Comparison of ENCODE assay signal across 12 cellular contexts in genomic region chr5:139684881-139685749, GRCh38. TPM values are rescaled to one million over a fixed set of nuclear protein-coding genes. Genes with fewer than 3 reads are reported as not detected.
A peak's percentile ranks its signal among the peaks of the same experiment; 100 is the strongest.
DNase-seq lines count a peak whose midpoint lies in the region; ATAC-seq and TF ChIP-seq lines count a peak whose summit lies in the region.
"Had no signal": no experiment of that assay in that cellular context is flagged by ENCODE, and none has a peak within 500 bp of the region (broad histone marks: within the 10 kb centered on the region; RNA-seq: fewer than 3 reads in every experiment).

No MANE protein-coding gene starts in this region.

- DNase-seq in D341Med (ENCODE audit: low spot score) (peak; percentile 66), MG63 (peak; percentile 79), nephron progenitor cell (no peak), GM03348 (ENCODE audit: low spot score) (no peak)
- DNase-seq in naive thymus-derived CD4-positive, alpha-beta T cell: no peak
- no peak for DNase-seq in stimulated activated CD4-positive, alpha-beta T cell treated with anti-CD3 and anti-CD28 coated beads, Interleukin-1b, Interleukin-23, amount 100 ng/mL, for 48 hours
- no peak for DNase-seq in activated CD8-positive, alpha-beta memory T cell treated with anti-CD3 and anti-CD28 coated beads for 24 hours
- DNase-seq: cortex of kidney, DMS79 treated with DMSO at 0.1 percent for 48 hours, occipital lobe had no signal

- H3K27me3 ChIP-seq in MG63: no peaks in the 10 kb centered on the region
- H3K27me3 ChIP-seq in naive thymus-derived CD4-positive, alpha-beta T cell (ENCODE audit: control insufficient read depth in 2 of 2, insufficient read depth in 2 of 2, low read length in 2 of 2): no peaks in the 10 kb centered on the region

- intact Hi-C loops in naive thymus-derived CD4-positive, alpha-beta T cell (cut with micrococcal nuclease): no loop called here

- no peak overlapping the region for H3K27ac Mint-ChIP-seq in nephron progenitor cell
- H3K27ac Mint-ChIP-seq in naive thymus-derived CD4-positive, alpha-beta T cell: peak overlapping the region in 2 of 9 donors; percentile 55 to 81

- no peak for ATAC-seq in naive thymus-derived CD4-positive, alpha-beta T cell

- H3K36me3 Mint-ChIP-seq in nephron progenitor cell (ENCODE audit: low read depth): peaks cover 48% of the 10 kb centered on the region
- peaks cover 0 to 6% (median 3%) of the 10 kb centered on the region in 5 donors for H3K36me3 Mint-ChIP-seq in naive thymus-derived CD4-positive, alpha-beta T cell

- H3K36me3 ChIP-seq in MG63: peaks cover 87% of the 10 kb centered on the region
- H3K36me3 ChIP-seq in naive thymus-derived CD4-positive, alpha-beta T cell (ENCODE audit: control insufficient read depth in 2 of 3, insufficient read depth in 3 of 3, low read length in 3 of 3): no peaks in the 10 kb centered on the region

- CTCF ChIA-PET in naive thymus-derived CD4-positive, alpha-beta T cell (lab: Charles Lee): interaction anchor here (1.4 kb wide), 1 partner anchor 15 kb away, joined by 3 read pairs; no protein-coding TSS in a partner anchor

- peak overlapping the region; percentile 97 for H3K27ac ChIP-seq in cingulate gyrus (ENCODE audit: low read depth, low read length)
- H3K27ac ChIP-seq in naive thymus-derived CD4-positive, alpha-beta T cell (ENCODE audit: low read depth, low read length): no peak overlapping the region
- H3K27ac ChIP-seq: SK-N-MC had no signal

- peaks cover 86% of the 10 kb centered on the region for H3K4me1 Mint-ChIP-seq in nephron progenitor cell
- peaks cover 6 to 34% (median 11%) of the 10 kb centered on the region in 7 donors for H3K4me1 Mint-ChIP-seq in naive thymus-derived CD4-positive, alpha-beta T cell

- peak; percentile 7 for TF ChIP-seq CTCF in nephron progenitor cell (IDR thresholded peaks at IDR 0.05)

- H3K9me3 ChIP-seq in MG63: no peaks in the 10 kb centered on the region
- H3K9me3 ChIP-seq in naive thymus-derived CD4-positive, alpha-beta T cell (ENCODE audit: control insufficient read depth in 2 of 3, low read length in 3 of 3): no peaks in the 10 kb centered on the region

- no peaks in the 10 kb centered on the region for H3K4me1 ChIP-seq in naive thymus-derived CD4-positive, alpha-beta T cell (ENCODE audit: control insufficient read depth in 2 of 2, insufficient read depth in 2 of 2, low read length in 2 of 2)

- no peak overlapping the region for H3K4me3 Mint-ChIP-seq in nephron progenitor cell
- peak overlapping the region in 1 of 10 donors; percentile 61 for H3K4me3 Mint-ChIP-seq in naive thymus-derived CD4-positive, alpha-beta T cell

- H3K4me3 ChIP-seq in MG63: no peak overlapping the region
- H3K4me3 ChIP-seq in naive thymus-derived CD4-positive, alpha-beta T cell (ENCODE audit: low read length): no peak overlapping the region
- H3K4me3 ChIP-seq: SK-N-MC had no signal

- no peaks in the 10 kb centered on the region for H3K9me3 Mint-ChIP-seq in nephron progenitor cell
- H3K9me3 Mint-ChIP-seq in naive thymus-derived CD4-positive, alpha-beta T cell: no peaks in the 10 kb centered on the region

- POLR2A ChIA-PET in naive thymus-derived CD4-positive, alpha-beta T cell (lab: Charles Lee): interaction anchor here (1.3 kb wide), 1 partner anchor 25 kb away, joined by 3 read pairs; no protein-coding TSS in a partner anchor

- H3K27me3 Mint-ChIP-seq in nephron progenitor cell (ENCODE audit: low read depth, poor library complexity): no peaks in the 10 kb centered on the region
- H3K27me3 Mint-ChIP-seq in naive thymus-derived CD4-positive, alpha-beta T cell: peaks cover 0 to 10% (median 0%) of the 10 kb centered on the region in 5 donors

RNA-seq across cellular contexts. Expression of gene CXXC5, which starts 37.0 kb away (rescaled TPM):
- 133 and 193 TPM in 2 replicates for total RNA-seq in MG63 (2014; rRNA removed; shearing (Covaris generic); ENCODE audit: low replicate concordance)
- total RNA-seq in naive thymus-derived CD4-positive, alpha-beta T cell: 10 to 100 TPM in 1 of 5 experiments, 1 to 10 TPM in 3, under 1 TPM in 1; 0.73 to 21.4 (median 3.5) TPM
- 1 to 10 TPM; 1.7 to 2.2 TPM for polyA plus RNA-seq in naive thymus-derived CD4-positive, alpha-beta T cell

Comparison
In these comparisons a context has a peak if more than half of its experiments do, and no peak if none do; other contexts are left out.
1. DNase-seq: peak in D341Med (single experiment) and MG63 (single experiment); none in nephron progenitor cell (single experiment), naive thymus-derived CD4-positive, alpha-beta T cell (0 of 9), stimulated activated CD4-positive, alpha-beta T cell treated with anti-CD3 and anti-CD28 coated beads, Interleukin-1b, Interleukin-23, amount 100 ng/mL, for 48 hours (single experiment), GM03348 (single experiment) and activated CD8-positive, alpha-beta memory T cell treated with anti-CD3 and anti-CD28 coated beads for 24 hours (single experiment).